1 cellular context compared by ENCODE assay signal in genomic region chr12:6183689-6184441, GRCh38.
TF ChIP-seq lines count a peak whose summit lies in the region.

No MANE protein-coding gene starts in this region.

TF ChIP-seq in HepG2, 621 proteins besides CTCF, POLR2A, EP300 and RAD21 (continued from another document and continues in another):
- no peak for TF ChIP-seq AFF4 (CRISPR knock-in tag; IDR thresholded peaks at IDR 0.05)
- TF ChIP-seq DNMT1 (CRISPR knock-in tag; IDR thresholded peaks at IDR 0.05), result no peak
- TF ChIP-seq ZNF260 (CRISPR knock-in tag; IDR thresholded peaks at IDR 0.05; ENCODE audit: borderline replicate concordance, low read depth), result no peak
- TF ChIP-seq MNT (IDR thresholded peaks at IDR 0.05), result no peak
- no peak for TF ChIP-seq SMAD3 (CRISPR knock-in tag; IDR thresholded peaks at IDR 0.05)
- 0 out of 2 replicates have a peak, but pooled peaks have one; percentile 19 for TF ChIP-seq ZBTB25 (CRISPR knock-in tag; IDR thresholded peaks at IDR 0.05)
- no peak for TF ChIP-seq TERF1 (CRISPR knock-in tag; IDR thresholded peaks at IDR 0.05)
- no peak for TF ChIP-seq ZBTB39 (CRISPR knock-in tag; IDR thresholded peaks at IDR 0.05)
- TF ChIP-seq ZBTB14 (CRISPR knock-in tag; IDR thresholded peaks at IDR 0.05), result no peak
- no peak for TF ChIP-seq ATAD3A (CRISPR knock-in tag; IDR thresholded peaks at IDR 0.05)
- TF ChIP-seq ZNF337 (CRISPR knock-in tag; IDR thresholded peaks at IDR 0.05; ENCODE audit: borderline replicate concordance, low read depth), result no peak
- TF ChIP-seq IRF9 (CRISPR knock-in tag; IDR thresholded peaks at IDR 0.05; ENCODE audit: borderline replicate concordance), result no peak
- no peak for TF ChIP-seq GLI4 (CRISPR knock-in tag; IDR thresholded peaks at IDR 0.05; ENCODE audit: borderline replicate concordance)
- TF ChIP-seq ZNF512B (CRISPR knock-in tag; IDR thresholded peaks at IDR 0.05; ENCODE audit: borderline replicate concordance), result no peak
- no peak for TF ChIP-seq POLR2G (IDR thresholded peaks at IDR 0.05; ENCODE audit: low read depth, low read length)
- 0 out of 2 replicates have a peak, but pooled peaks have one; percentile 26 for TF ChIP-seq ZSCAN9 (CRISPR knock-in tag; IDR thresholded peaks at IDR 0.05; ENCODE audit: borderline replicate concordance)
- peak; percentile 58 for TF ChIP-seq ARID5B (CRISPR knock-in tag; IDR thresholded peaks at IDR 0.05)
- no peak for TF ChIP-seq ZNF496 (CRISPR knock-in tag; IDR thresholded peaks at IDR 0.05; ENCODE audit: insufficient replicate concordance)
- TF ChIP-seq THAP8 (CRISPR knock-in tag; IDR thresholded peaks at IDR 0.05; ENCODE audit: borderline replicate concordance), result no peak
- no peak for TF ChIP-seq ZNF503 (CRISPR knock-in tag; IDR thresholded peaks at IDR 0.05)
- TF ChIP-seq MXI1 (IDR thresholded peaks at IDR 0.05; ENCODE audit: borderline replicate concordance, low read depth, low read length), result no peak
- no peak for TF ChIP-seq ZNF597 (CRISPR knock-in tag; IDR thresholded peaks at IDR 0.05)
- TF ChIP-seq MZF1 (CRISPR knock-in tag; IDR thresholded peaks at IDR 0.05; ENCODE audit: borderline replicate concordance), result no peak
- TF ChIP-seq KAT2B (IDR thresholded peaks at IDR 0.05; ENCODE audit: borderline replicate concordance, low read depth, low read length), result no peak
- TF ChIP-seq ZFP36L1 (CRISPR knock-in tag; IDR thresholded peaks at IDR 0.05), result no peak
- no peak for TF ChIP-seq RBAK (CRISPR knock-in tag; IDR thresholded peaks at IDR 0.05)
